In the genomic region with DNA sequence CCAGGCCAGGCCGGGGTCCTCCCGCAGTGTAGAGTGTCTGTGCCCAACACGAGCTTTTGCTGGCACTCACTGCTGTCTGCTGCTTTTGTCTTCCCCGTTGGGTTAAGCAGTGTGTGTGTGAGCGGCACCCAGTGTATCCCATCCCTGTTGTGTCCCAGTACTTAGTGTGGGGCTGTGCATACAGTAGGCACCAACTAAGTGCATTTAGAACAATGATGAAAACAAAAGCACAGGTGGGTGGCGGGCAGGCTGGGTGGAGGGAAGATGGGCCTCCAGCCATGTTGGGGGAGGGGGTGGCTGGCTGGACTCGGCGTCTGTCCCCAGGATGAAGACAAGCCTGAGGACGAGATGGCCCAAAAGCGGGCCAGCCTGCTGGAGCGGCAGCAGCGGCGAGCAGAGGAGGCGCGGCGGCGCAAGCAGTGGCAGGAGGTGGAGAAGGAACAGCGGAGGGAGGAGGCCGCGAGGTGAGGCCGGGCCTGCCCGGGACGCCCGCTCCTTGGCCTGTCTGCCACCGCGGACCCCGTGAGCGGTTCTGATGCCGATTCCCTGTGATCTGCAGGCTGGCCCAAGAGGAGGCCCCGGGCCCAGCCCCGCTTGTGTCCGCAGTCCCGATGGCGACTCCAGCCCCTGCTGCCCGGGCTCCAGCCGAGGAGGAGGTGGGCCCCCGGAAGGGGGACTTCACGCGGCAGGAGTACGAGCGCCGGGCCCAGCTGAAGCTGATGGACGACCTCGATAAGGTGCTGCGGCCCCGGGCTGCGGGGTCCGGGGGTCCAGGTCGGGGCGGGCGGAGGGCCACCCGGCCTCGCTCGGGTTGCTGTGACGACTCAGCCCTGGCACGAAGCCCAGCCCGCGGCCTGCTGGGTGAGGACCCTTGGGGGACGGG, we compare ENCODE assay signal across 33 cellular contexts. TPM values are rescaled to one million over a fixed set of nuclear protein-coding genes. Genes with fewer than 3 reads are reported as not detected.
"Had no signal": no experiment of that assay in that cellular context is flagged by ENCODE, and none has a peak within 500 bp of the region (broad histone marks: within the 10 kb centered on the region; RNA-seq: fewer than 3 reads in every experiment).

No MANE protein-coding gene starts in this region.

- H3K9me3 ChIP-seq: esophagus squamous epithelium, heart right ventricle, neutrophil, sigmoid colon, stomach, testis, tibial artery had no signal

- H2AFZ ChIP-seq: parathyroid adenoma had no signal

- FAIRE-seq: endometrium, islet of Langerhans, urothelium cell line had no signal

- H3K9ac ChIP-seq: parathyroid adenoma had no signal

- H3K79me2 ChIP-seq: parathyroid adenoma had no signal

- H3K36me3 Mint-ChIP-seq: natural killer cell had no signal

- H3K27ac ChIP-seq: coronary artery, esophagus squamous epithelium, heart right ventricle, neutrophil, parathyroid adenoma, sigmoid colon, stomach, testis, tibial artery had no signal

- H3K9me3 Mint-ChIP-seq: effector memory CD8-positive, alpha-beta T cell; memory B cell; natural killer cell; stimulated activated effector memory CD8-positive, alpha-beta T cell treated with anti-CD3 and anti-CD28 coated beads, Interleukin-12 subunit alpha, Interleukin-12 subunit beta, amount 100 ng/mL, for 72 hours; type B pancreatic cell had no signal

- ATAC-seq: effector memory CD8-positive, alpha-beta T cell; heart right ventricle; natural killer cell; stimulated activated effector memory CD8-positive, alpha-beta T cell treated with anti-CD3 and anti-CD28 coated beads, Interleukin-12 subunit alpha, Interleukin-12 subunit beta, amount 100 ng/mL, for 72 hours had no signal

- H3K4me1 Mint-ChIP-seq: memory B cell; stimulated activated effector memory CD8-positive, alpha-beta T cell treated with anti-CD3 and anti-CD28 coated beads, Interleukin-12 subunit alpha, Interleukin-12 subunit beta, amount 100 ng/mL, for 72 hours had no signal

- DNase-seq: effector memory CD8-positive, alpha-beta T cell; erythroblast; esophagus squamous epithelium; foreskin melanocyte; glutamatergic neuron; heart right ventricle; hippocampal formation; kidney glomerular epithelial cell; natural killer cell; sigmoid colon; stimulated activated CD4-positive, alpha-beta T cell treated with anti-CD3 and anti-CD28 coated beads, Interleukin-2, amount 100 ng/mL, for 24 hours; stimulated activated CD4-positive, alpha-beta T cell treated with anti-CD3 and anti-CD28 coated beads, Interleukin-4, amount 100 ng/mL, for 24 hours; stimulated activated naive CD4-positive, alpha-beta T cell treated with Interleukin-2 at 50 U/mL for 16 hours; stomach; testis; tibial artery had no signal

- H3K4me3 ChIP-seq: coronary artery, esophagus squamous epithelium, heart right ventricle, lung, sigmoid colon, stomach, testis, tibial artery had no signal

- H3K27me3 Mint-ChIP-seq: effector memory CD8-positive, alpha-beta T cell; memory B cell; progenitor cell of endocrine pancreas; type B pancreatic cell had no signal

- H3K4me3 Mint-ChIP-seq: effector memory CD8-positive, alpha-beta T cell; memory B cell; natural killer cell; stimulated activated effector memory CD8-positive, alpha-beta T cell treated with anti-CD3 and anti-CD28 coated beads, Interleukin-12 subunit alpha, Interleukin-12 subunit beta, amount 100 ng/mL, for 72 hours; type B pancreatic cell had no signal

- H3K27me3 ChIP-seq: esophagus squamous epithelium, neutrophil, sigmoid colon, stomach, testis had no signal

- H3K27ac Mint-ChIP-seq: effector memory CD8-positive, alpha-beta T cell; memory B cell; natural killer cell; progenitor cell of endocrine pancreas; stimulated activated effector memory CD8-positive, alpha-beta T cell treated with anti-CD3 and anti-CD28 coated beads, Interleukin-12 subunit alpha, Interleukin-12 subunit beta, amount 100 ng/mL, for 72 hours; type B pancreatic cell had no signal

RNA-seq across cellular contexts. Expression of gene PCP2, which starts 18.4 kb away (rescaled TPM):
- total RNA-seq: dermis microvascular lymphatic vessel endothelial cell, liver, omental fat pad, sigmoid colon, skeletal muscle tissue, subcutaneous adipose tissue had no signal
- polyA plus RNA-seq: neural cell had no signal

RNA-seq across cellular contexts. Expression of gene CAMSAP3, which starts 19.4 kb away (rescaled TPM):
- total RNA-seq: dermis microvascular lymphatic vessel endothelial cell, skeletal muscle tissue, subcutaneous adipose tissue had no signal
